In the genomic region with DNA sequence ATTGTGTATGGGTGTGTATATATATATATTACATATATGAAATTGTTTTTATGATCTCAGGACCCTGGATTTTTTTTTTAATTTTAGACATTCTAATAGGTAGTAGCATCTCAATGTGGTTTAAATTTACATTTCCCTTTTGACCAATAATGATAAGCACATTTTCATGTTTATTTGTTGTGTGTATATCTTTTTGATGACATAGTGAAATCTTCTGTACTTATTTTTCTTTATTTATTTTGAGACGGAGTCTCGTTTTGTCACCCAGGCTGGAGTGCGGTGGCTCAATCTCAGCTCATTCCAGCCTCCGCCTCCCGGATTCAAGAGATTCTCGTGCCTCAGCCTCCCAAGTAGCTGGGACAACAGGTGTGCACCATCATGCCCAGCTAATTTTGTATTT, we compare ENCODE assay signal across 37 cellular contexts.
"Had no signal": no experiment of that assay in that cellular context is flagged by ENCODE, and none has a peak within 500 bp of the region (broad histone marks: within the 10 kb centered on the region; RNA-seq: fewer than 3 reads in every experiment).

No MANE protein-coding gene starts in this region.

- H3K4me3 Mint-ChIP-seq: activated B cell treated with CpG ODN at 0.5 μM for 24 hours; activated CD4-positive, alpha-beta memory T cell treated with anti-CD3 and anti-CD28 coated beads for 36 hours; activated CD4-positive, alpha-beta T cell treated with anti-CD3 and anti-CD28 coated beads, Interleukin-2, amount 10 ng/mL, durations not matched to agents 24 days and 14 days; activated CD8-positive, alpha-beta T cell treated with anti-CD3 and anti-CD28 coated beads for 36 hours; activated naive CD4-positive, alpha-beta T cell treated with anti-CD3 and anti-CD28 coated beads for 36 hours; activated naive CD8-positive, alpha-beta T cell treated with anti-CD3 and anti-CD28 coated beads for 36 hours; activated T-cell treated with anti-CD3 and anti-CD28 coated beads, Interleukin-2, amount 50 U/mL, for 4 hours; activated T-cell treated with anti-CD3 and anti-CD28 coated beads, Interleukin-2, amount 50 U/mL, for 72 hours; activated T-helper 1 cell treated with anti-CD3 and anti-CD28 coated beads, Interleukin-12 subunit alpha, Interleukin-12 subunit beta, Interleukin-2, Interleukin-4 antibody, amounts not matched to agents 30 ng/mL and 10 ng/mL and 1 ng/mL, durations not matched to agents 14 hours and 24 hours and 36 hours; activated T-helper 17 cell treated with anti-CD3 and anti-CD28 coated beads, Interleukin-2, amount 50 U/mL, for 72 hours; T-helper 1 cell treated with Interleukin-12 subunit alpha and Interleukin-12 subunit beta and Interleukin-4 antibody, amounts not matched to agents 30 μg/mL and 1 μg/mL, for 36 hours; T-helper 2 cell treated with Interferon-gamma antibody and Interleukin-4, amounts not matched to agents 5 μg/mL and 100 μg/mL, for 36 hours had no signal

- H3K9me3 ChIP-seq: adrenal gland, body of pancreas, breast epithelium had no signal

- ATAC-seq: activated CD8-positive, alpha-beta T cell treated with anti-CD3 and anti-CD28 coated beads for 36 hours; activated naive CD4-positive, alpha-beta T cell treated with anti-CD3 and anti-CD28 coated beads, Interleukin-2, amount 50 U/mL, for 72 hours; activated T-cell treated with anti-CD3 and anti-CD28 coated beads, Interleukin-2, amount 50 U/mL, for 4 hours; activated T-cell treated with anti-CD3 and anti-CD28 coated beads, Interleukin-2, amount 50 U/mL, for 72 hours; activated T-helper 17 cell treated with anti-CD3 and anti-CD28 coated beads, Interleukin-2, amount 50 U/mL, for 72 hours; body of pancreas had no signal

- H3K9me3 Mint-ChIP-seq: activated CD4-positive, alpha-beta T cell treated with anti-CD3 and anti-CD28 coated beads, Interleukin-2, amount 10 ng/mL, durations not matched to agents 24 days and 14 days; activated T-helper 1 cell treated with anti-CD3 and anti-CD28 coated beads, Interleukin-12 subunit alpha, Interleukin-12 subunit beta, Interleukin-2, Interleukin-4 antibody, amounts not matched to agents 30 ng/mL and 10 ng/mL and 1 ng/mL, durations not matched to agents 14 hours and 24 hours and 36 hours; activated T-helper 17 cell treated with anti-CD3 and anti-CD28 coated beads, Interleukin-2, amount 50 U/mL, for 72 hours had no signal

- H3K27ac Mint-ChIP-seq: activated B cell treated with CpG ODN at 0.5 μM for 24 hours; activated CD4-positive, alpha-beta memory T cell treated with anti-CD3 and anti-CD28 coated beads for 36 hours; activated CD4-positive, alpha-beta T cell treated with anti-CD3 and anti-CD28 coated beads, Interleukin-2, amount 10 ng/mL, durations not matched to agents 24 days and 14 days; activated CD8-positive, alpha-beta T cell treated with anti-CD3 and anti-CD28 coated beads for 36 hours; activated naive CD4-positive, alpha-beta T cell treated with anti-CD3 and anti-CD28 coated beads for 36 hours; activated naive CD8-positive, alpha-beta T cell treated with anti-CD3 and anti-CD28 coated beads for 36 hours; activated T-cell treated with anti-CD3 and anti-CD28 coated beads, Interleukin-2, amount 50 U/mL, for 72 hours; activated T-helper 1 cell treated with anti-CD3 and anti-CD28 coated beads, Interleukin-12 subunit alpha, Interleukin-12 subunit beta, Interleukin-2, Interleukin-4 antibody, amounts not matched to agents 30 ng/mL and 10 ng/mL and 1 ng/mL, durations not matched to agents 14 hours and 24 hours and 36 hours; T-helper 1 cell treated with Interleukin-12 subunit alpha and Interleukin-12 subunit beta and Interleukin-4 antibody, amounts not matched to agents 30 μg/mL and 1 μg/mL, for 36 hours; T-helper 2 cell treated with Interferon-gamma antibody and Interleukin-4, amounts not matched to agents 5 μg/mL and 100 μg/mL, for 36 hours had no signal

- H3K36me3 ChIP-seq: adrenal gland, brain microvascular endothelial cell, breast epithelium had no signal

- H3K27ac ChIP-seq: adrenal gland, body of pancreas, brain microvascular endothelial cell, breast epithelium, VCaP had no signal

- FAIRE-seq: astrocyte, TTC549 had no signal

- DNase-seq: activated B cell treated with CpG ODN at 0.5 μM for 24 hours; activated CD4-positive, alpha-beta memory T cell treated with anti-CD3 and anti-CD28 coated beads for 36 hours; activated CD4-positive, alpha-beta T cell treated with anti-CD3 and anti-CD28 coated beads for 4 hours; activated CD4-positive, alpha-beta T cell treated with anti-CD3 and anti-CD28 coated beads, Interleukin-2, amount 10 ng/mL, durations not matched to agents 24 days and 14 days; activated CD4-positive, alpha-beta T cell treated with anti-CD3 and anti-CD28 coated beads, Interleukin-2, amount 50 U/mL, for 1 hour; activated CD4-positive, alpha-beta T cell treated with anti-CD3 and anti-CD28 coated beads, Interleukin-2, amount 50 U/mL, for 4 hours; activated CD4-positive, CD25-positive, alpha-beta regulatory T cell treated with anti-CD3 and anti-CD28 coated beads, Interleukin-2, amount 50 U/mL, for 72 hours; activated CD8-positive, alpha-beta memory T cell treated with anti-CD3 and anti-CD28 coated beads, Interleukin-2, amount 50 U/mL, for 4 hours; activated CD8-positive, alpha-beta T cell treated with anti-CD3 and anti-CD28 coated beads for 36 hours; activated effector memory CD4-positive, alpha-beta T cell treated with anti-CD3 and anti-CD28 coated beads, Interleukin-2, amount 50 U/mL, for 16 hours; activated gamma-delta T cell treated with Interleukin-2 at 50 U/mL for 16 hours; activated naive CD4-positive, alpha-beta T cell; activated naive CD4-positive, alpha-beta T cell treated with anti-CD3 and anti-CD28 coated beads for 36 hours; activated naive CD4-positive, alpha-beta T cell treated with anti-CD3 and anti-CD28 coated beads, Interleukin-2, amount 50 U/mL, for 16 hours; activated naive CD8-positive, alpha-beta T cell treated with anti-CD3 and anti-CD28 coated beads for 36 hours; activated T-cell treated with anti-CD3 and anti-CD28 coated beads for 4 hours; activated T-cell treated with anti-CD3 and anti-CD28 coated beads, Interleukin-2, amount 50 U/mL, for 1 hour; activated T-cell treated with anti-CD3 and anti-CD28 coated beads, Interleukin-2, amount 50 U/mL, for 4 hours; activated T-cell treated with anti-CD3 and anti-CD28 coated beads, Interleukin-2, amount 50 U/mL, for 72 hours; amniotic stem cell; aorta; brain microvascular endothelial cell; central memory CD4-positive, alpha-beta T cell; T-helper 1 cell; T-helper 2 cell; T-helper 9 cell had no signal

- H3K4me3 ChIP-seq: adrenal gland, body of pancreas, breast epithelium had no signal

- H3K4me1 Mint-ChIP-seq: activated B cell treated with CpG ODN at 0.5 μM for 24 hours; activated naive CD8-positive, alpha-beta T cell treated with anti-CD3 and anti-CD28 coated beads for 36 hours had no signal

- H3K27me3 Mint-ChIP-seq: activated B cell treated with CpG ODN at 0.5 μM for 24 hours; activated CD4-positive, alpha-beta memory T cell treated with anti-CD3 and anti-CD28 coated beads for 36 hours; activated CD4-positive, alpha-beta T cell treated with anti-CD3 and anti-CD28 coated beads, Interleukin-2, amount 10 ng/mL, durations not matched to agents 24 days and 14 days; activated CD8-positive, alpha-beta T cell treated with anti-CD3 and anti-CD28 coated beads for 36 hours; activated naive CD8-positive, alpha-beta T cell treated with anti-CD3 and anti-CD28 coated beads for 36 hours; activated T-helper 17 cell treated with anti-CD3 and anti-CD28 coated beads, Interleukin-2, amount 50 U/mL, for 72 hours had no signal

- H3K27me3 ChIP-seq: adrenal gland, body of pancreas, brain microvascular endothelial cell, breast epithelium had no signal

- H3K4me1 ChIP-seq: breast epithelium had no signal
